ENCODE assay signal across 17 cellular contexts in the genomic region with DNA sequence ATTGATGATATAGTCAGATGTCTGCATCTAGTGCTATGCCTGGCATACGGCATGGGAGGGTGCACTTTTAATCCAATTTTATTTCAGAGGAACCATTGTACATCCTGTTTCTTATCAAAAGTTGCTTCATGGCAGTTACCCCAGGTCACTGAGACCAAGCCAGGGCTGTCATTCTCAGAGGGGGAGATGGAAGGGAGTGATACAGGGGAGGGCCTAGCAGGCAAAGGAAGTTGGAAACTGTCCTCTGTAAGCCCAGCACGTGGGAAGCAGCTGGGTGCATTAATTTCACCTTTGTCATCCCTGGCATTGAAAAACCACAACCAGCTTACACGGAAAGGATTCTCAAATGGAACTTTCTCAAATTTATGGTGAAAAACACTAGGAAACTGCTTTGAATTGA.
DNase-seq lines count a peak whose midpoint lies in the region; ATAC-seq, FAIRE-seq and TF ChIP-seq lines count a peak whose summit lies in the region.
"Had no signal": no experiment of that assay in that cellular context is flagged by ENCODE, and none has a peak within 500 bp of the region (broad histone marks: within the 10 kb centered on the region; RNA-seq: fewer than 3 reads in every experiment).

No MANE protein-coding gene starts in this region.

- no peaks in the 10 kb centered on the region for H3K79me2 ChIP-seq in astrocyte (ENCODE audit: insufficient read depth, low read length)

- no peak for FAIRE-seq in astrocyte (lab: Jason Lieb, UNC)

- H3K9me3 ChIP-seq in heart left ventricle (peaks cover 0 to 7% (median 0%) of the 10 kb centered on the region in 12 donors), astrocyte (ENCODE audit: insufficient read depth, low read depth, low read length) (no peaks in the 10 kb centered on the region)
- H3K9me3 ChIP-seq: prostate gland had no signal

- intact Hi-C loops in heart left ventricle (cut with DNase I) = loop anchor here in 2 of 10 donors (10.0 kb wide), 3 partner anchors 51 to 461 kb away; a partner anchor contains a TSS
- intact Hi-C loops in left ventricle myocardium superior (cut with micrococcal nuclease) = no loop called here

- H3K27ac ChIP-seq in heart left ventricle (peak overlapping the region in 10 of 12 donors; percentile 4 to 57 (median 22)), astrocyte (ENCODE audit: low read depth, low read length) (peak overlapping the region; percentile 19)
- H3K27ac ChIP-seq: prostate gland had no signal

- H3K36me3 ChIP-seq in heart left ventricle (no peaks in the 10 kb centered on the region), astrocyte (ENCODE audit: insufficient read depth, low read length) (no peaks in the 10 kb centered on the region)
- H3K36me3 ChIP-seq: prostate gland had no signal

- no peaks in the 10 kb centered on the region for H3K27me3 Mint-ChIP-seq in astrocyte (ENCODE audit: low read depth, unreplicated experiment)
- no peaks in the 10 kb centered on the region for H3K27me3 Mint-ChIP-seq in activated T-cell treated with anti-CD3 and anti-CD28 coated beads, Interleukin-2, amount 50 U/mL, for 24 hours
- H3K27me3 Mint-ChIP-seq: brain; stimulated activated naive CD8-positive, alpha-beta T cell treated with anti-CD3 and anti-CD28 coated beads, Interleukin-15, Interleukin-2, amounts not matched to agents 100 ng/mL and 50 ng/mL, for 24 hours had no signal

- DNase-seq in heart left ventricle (no peak), left ventricle myocardium superior (no peak), astrocyte (ENCODE audit: low read depth) (peak; percentile 45), iris pigment epithelial cell (ENCODE audit: low read depth) (peak; percentile 45), RKO (ENCODE audit: low spot score) (no peak), DMS53 treated with DMSO at 0.1 percent for 48 hours (lab: John Stamatoyannopoulos, UW; ENCODE audit: unreplicated experiment) (no peak), HUDEP-2 (lab: John Stamatoyannopoulos, UW; ENCODE audit: unreplicated experiment in 76 of 76) (no peak)
- DNase-seq in activated T-cell treated with anti-CD3 and anti-CD28 coated beads, Interleukin-2, amount 50 U/mL, for 24 hours = no peak
- DNase-seq: 8988T; activated T-cell treated with anti-CD3 and anti-CD28 coated beads, Interleukin-2, amount 50 U/mL, for 48 hours; foreskin melanocyte; NCI-H510A; stimulated activated CD4-positive, alpha-beta T cell treated with anti-CD3 and anti-CD28 coated beads, Interleukin-4, amount 100 ng/mL, for 4 hours had no signal

- no peaks in the 10 kb centered on the region for H4K20me1 ChIP-seq in astrocyte (ENCODE audit: insufficient read depth, low read length)

- peak overlapping the region; percentile 7 for H3K9ac ChIP-seq in astrocyte (ENCODE audit: low read length)

- H3K9me3 Mint-ChIP-seq in astrocyte (ENCODE audit: unreplicated experiment) = no peaks in the 10 kb centered on the region
- peaks cover 3% of the 10 kb centered on the region for H3K9me3 Mint-ChIP-seq in activated T-cell treated with anti-CD3 and anti-CD28 coated beads, Interleukin-2, amount 50 U/mL, for 24 hours

- peak in 1 of 4 donors; percentile 36 for ATAC-seq in heart left ventricle
- no peak for ATAC-seq in left ventricle myocardium superior
- ATAC-seq: Right ventricle myocardium inferior had no signal

- TF ChIP-seq CTCF in heart left ventricle (IDR thresholded peaks at IDR 0.05) (no peak), astrocyte (IDR thresholded peaks at IDR 0.05; ENCODE audit: insufficient read depth, low read depth, low read length) (no peak)

- H3K4me3 ChIP-seq in heart left ventricle (no peak overlapping the region), astrocyte (ENCODE audit: insufficient read depth, low read depth, low read length) (no peak overlapping the region)
- H3K4me3 ChIP-seq: prostate gland had no signal

- H3K4me1 ChIP-seq in heart left ventricle (peaks cover 0 to 55% (median 18%) of the 10 kb centered on the region in 12 donors), astrocyte (ENCODE audit: insufficient read depth, low read length) (peaks cover 12% of the 10 kb centered on the region)
- H3K4me1 ChIP-seq: prostate gland had no signal

- H3K4me1 Mint-ChIP-seq in astrocyte (ENCODE audit: low read depth, unreplicated experiment) = peaks cover 47% of the 10 kb centered on the region
- H3K4me1 Mint-ChIP-seq in activated T-cell treated with anti-CD3 and anti-CD28 coated beads, Interleukin-2, amount 50 U/mL, for 24 hours (ENCODE audit: low read depth) = no peaks in the 10 kb centered on the region

- no peak overlapping the region for H2AFZ ChIP-seq in astrocyte (ENCODE audit: low read depth, low read length)

- no peak for TF ChIP-seq POLR2A in heart left ventricle (IDR thresholded peaks at IDR 0.05)

- WGBS in heart left ventricle, 4 donors = 45 to 63% (median 49%) methylated on average over 3 of the region's 3 CpGs

- H3K4me2 ChIP-seq in astrocyte (ENCODE audit: low read length) = no peak overlapping the region

- peak overlapping the region; percentile 98 for H3K27ac Mint-ChIP-seq in astrocyte (ENCODE audit: unreplicated experiment)
- no peak overlapping the region for H3K27ac Mint-ChIP-seq in activated T-cell treated with anti-CD3 and anti-CD28 coated beads, Interleukin-2, amount 50 U/mL, for 24 hours
- H3K27ac Mint-ChIP-seq: brain; stimulated activated naive CD8-positive, alpha-beta T cell treated with anti-CD3 and anti-CD28 coated beads, Interleukin-15, Interleukin-2, amounts not matched to agents 100 ng/mL and 50 ng/mL, for 24 hours had no signal

- H3K36me3 Mint-ChIP-seq in astrocyte (ENCODE audit: low read depth, unreplicated experiment) = no peaks in the 10 kb centered on the region
- no peaks in the 10 kb centered on the region for H3K36me3 Mint-ChIP-seq in activated T-cell treated with anti-CD3 and anti-CD28 coated beads, Interleukin-2, amount 50 U/mL, for 24 hours (ENCODE audit: low read depth)
- H3K36me3 Mint-ChIP-seq: brain had no signal

- no peaks in the 10 kb centered on the region for H3K27me3 ChIP-seq in heart left ventricle
- H3K27me3 ChIP-seq in astrocyte (ENCODE audit: insufficient read depth, low read length) = no peaks in the 10 kb centered on the region

- H3K4me3 Mint-ChIP-seq in astrocyte (ENCODE audit: unreplicated experiment) = no peak overlapping the region
- H3K4me3 Mint-ChIP-seq in activated T-cell treated with anti-CD3 and anti-CD28 coated beads, Interleukin-2, amount 50 U/mL, for 24 hours = no peak overlapping the region
- H3K4me3 Mint-ChIP-seq: brain; stimulated activated naive CD8-positive, alpha-beta T cell treated with anti-CD3 and anti-CD28 coated beads, Interleukin-15, Interleukin-2, amounts not matched to agents 100 ng/mL and 50 ng/mL, for 24 hours had no signal

Comparison
In these comparisons a context has a peak if more than half of its experiments do, and no peak if none do; other contexts are left out.
1. DNase-seq: peak in astrocyte (single experiment) and iris pigment epithelial cell (single experiment); none in heart left ventricle (0 of 5), left ventricle myocardium superior (single experiment), activated T-cell treated with anti-CD3 and anti-CD28 coated beads, Interleukin-2, amount 50 U/mL, for 24 hours (single experiment), RKO (single experiment), DMS53 treated with DMSO at 0.1 percent for 48 hours (single experiment) and HUDEP-2 (0 of 76).